20 cellular contexts compared by ENCODE assay signal in the genomic region with DNA sequence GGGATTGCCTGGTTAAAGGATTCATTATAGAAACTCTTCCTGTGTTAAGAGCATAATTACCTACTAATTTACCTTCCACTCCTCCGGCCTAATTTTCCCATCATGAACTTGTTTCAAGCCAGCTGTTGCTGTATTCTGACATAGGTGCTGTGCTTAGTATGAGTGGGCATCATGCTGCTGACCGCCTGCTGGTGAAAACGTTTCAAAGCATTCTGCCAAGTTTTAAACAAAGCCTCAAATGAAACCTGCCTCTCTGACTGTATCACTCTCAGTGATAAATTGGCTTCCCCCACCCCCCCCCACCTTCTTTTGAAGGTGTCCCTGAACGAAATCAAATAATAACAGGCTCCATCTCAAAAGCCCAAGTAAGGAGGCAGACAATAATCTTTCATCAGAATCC. TPM values are rescaled to one million over a fixed set of nuclear protein-coding genes. Genes with fewer than 3 reads are reported as not detected.
DNase-seq lines count a peak whose midpoint lies in the region; ATAC-seq, FAIRE-seq and TF ChIP-seq lines count a peak whose summit lies in the region.
"Had no signal": no experiment of that assay in that cellular context is flagged by ENCODE, and none has a peak within 500 bp of the region (broad histone marks: within the 10 kb centered on the region; RNA-seq: fewer than 3 reads in every experiment).

No MANE protein-coding gene starts in this region.

- TF ChIP-seq CTCF in GM12865 (IDR thresholded peaks at IDR 0.05; ENCODE audit: insufficient read depth, low read depth, low read length, missing control alignments) (no peak), brain microvascular endothelial cell (IDR thresholded peaks at IDR 0.05; ENCODE audit: low read depth, low read length, missing control alignments) (peak; percentile 8), right lobe of liver (IDR thresholded peaks at IDR 0.05) (no peak)

- 51% methylated on average over 4 of the region's 4 CpGs for WGBS in right lobe of liver (ENCODE audit: insufficient coverage, low coverage, low lambda C conversion rate, missing lambda C conversion rate)

- H3K4me1 ChIP-seq in right lobe of liver, result no peaks in the 10 kb centered on the region
- H3K4me1 ChIP-seq: SJCRH30, upper lobe of right lung had no signal

- no peak for TF ChIP-seq POLR2A in right lobe of liver (IDR thresholded peaks at IDR 0.05)

- H3K4me3 ChIP-seq in GM12865 (ENCODE audit: low read depth, low read length) (no peak overlapping the region), brain microvascular endothelial cell (ENCODE audit: low read depth, low read length) (no peak overlapping the region), right lobe of liver (no peak overlapping the region)
- H3K4me3 ChIP-seq: SJCRH30, upper lobe of right lung had no signal

- DNase-seq in GM12865 (ENCODE audit: low read depth), result peak; percentile 35
- DNase-seq in NCI-H1436 (lab: John Stamatoyannopoulos, UW), result peak; percentile 85
- DNase-seq in NCI-H345 treated with DMSO at 0.1 percent for 48 hours (lab: John Stamatoyannopoulos, UW; ENCODE audit: unreplicated experiment), result peak; percentile 92
- no peak for DNase-seq in brain microvascular endothelial cell
- no peak for DNase-seq in caudate nucleus (lab: John Stamatoyannopoulos, UW)
- no peak for DNase-seq in right lobe of liver
- DNase-seq in NCI-H446 treated with DMSO at 0.1 percent for 48 hours (lab: John Stamatoyannopoulos, UW), result no peak
- no peak for DNase-seq in GM19239 (ENCODE audit: insufficient read length, low spot score)
- DNase-seq: ACHN; activated CD4-positive, alpha-beta T cell treated with anti-CD3 and anti-CD28 coated beads for 1 hour; activated naive CD4-positive, alpha-beta T cell; activated T-cell treated with anti-CD3 and anti-CD28 coated beads, Interleukin-2, amount 50 U/mL, for 24 hours; amniotic stem cell; GDM1; IMR-90; NCI-H187; SJCRH30; T-cell; upper lobe of right lung had no signal

- ATAC-seq in right lobe of liver, result no peak
- ATAC-seq: T-cell, upper lobe of right lung had no signal

- H3K27me3 ChIP-seq in brain microvascular endothelial cell (replicated peaks) (peaks cover 4% of the 10 kb centered on the region), right lobe of liver (no peaks in the 10 kb centered on the region)
- H3K27me3 ChIP-seq: upper lobe of right lung had no signal

- intact Hi-C loops in right lobe of liver (cut with DNase I), result no loop called here

- in situ Hi-C loops in brain microvascular endothelial cell (cut with HindIII; ENCODE audit: low pct_ligation_motif_present, low sequenced_read_pairs), result no loop called here

- no peaks in the 10 kb centered on the region for H3K9me3 ChIP-seq in right lobe of liver
- H3K9me3 ChIP-seq: SJCRH30, upper lobe of right lung had no signal

- FAIRE-seq in GM19239 (lab: Jason Lieb, UNC), result no peak
- FAIRE-seq: RCC 7860 had no signal

- no peak overlapping the region for H3K27ac ChIP-seq in brain microvascular endothelial cell
- H3K27ac ChIP-seq in caudate nucleus (ENCODE audit: low read depth, low read length), result no peak overlapping the region
- H3K27ac ChIP-seq in right lobe of liver, result no peak overlapping the region
- H3K27ac ChIP-seq: SJCRH30, upper lobe of right lung had no signal

- H3K36me3 ChIP-seq in brain microvascular endothelial cell (replicated peaks) (no peaks in the 10 kb centered on the region), right lobe of liver (no peaks in the 10 kb centered on the region)
- H3K36me3 ChIP-seq: SJCRH30, upper lobe of right lung had no signal

RNA-seq across cellular contexts. Expression of gene KCNMA1, which starts 47.9 kb away (rescaled TPM):
- 10 to 100 TPM in 4 of 6 experiments, 1 to 10 TPM in 2; 5.7 to 48.0 (median 15.1) TPM for total RNA-seq in right lobe of liver

Comparison
In these comparisons a context has a peak if more than half of its experiments do, and no peak if none do; other contexts are left out.
1. DNase-seq: peak in GM12865 (single experiment), NCI-H1436 (single experiment) and NCI-H345 treated with DMSO at 0.1 percent for 48 hours (single experiment); none in brain microvascular endothelial cell (single experiment), caudate nucleus (0 of 61), right lobe of liver (0 of 3), NCI-H446 treated with DMSO at 0.1 percent for 48 hours (single experiment) and GM19239 (single experiment).